8 cellular contexts compared by ENCODE assay signal in genomic region chr1:230979389-230979716, GRCh38. TPM values are rescaled to one million over a fixed set of nuclear protein-coding genes. Genes with fewer than 3 reads are reported as not detected.
DNase-seq lines count a peak whose midpoint lies in the region; ATAC-seq and TF ChIP-seq lines count a peak whose summit lies in the region.

No MANE protein-coding gene starts in this region.

- intact Hi-C loops in natural killer cell (cut with micrococcal nuclease) (loop anchor here (1.0 to 5.0 kb wide), 5 partner anchors 59 to 548 kb away; partner anchors contain the start of genes COG2, EXOC8, SPRTN and TSNAX), breast epithelium (cut with DNase I; ENCODE audit: low total_unique reads) (no loop called here), vagina (cut with DNase I) (no loop called here)

- peak overlapping the region; percentile 94 for H3K4me3 Mint-ChIP-seq in natural killer cell
- H3K4me3 Mint-ChIP-seq in natural killer cell treated with Interleukin-12 subunit alpha and Interleukin-12 subunit beta and Interleukin-15 and Interleukin-18, amount 100 ng/mL, for 72 hours: no peak overlapping the region

- peak overlapping the region in 1 of 2 experiments; percentile 84 for H3K4ac ChIP-seq in mesenchymal stem cell (ENCODE audit: low read depth in 1 of 2, low read length in 2 of 2)

- TF ChIP-seq POLR2A in breast epithelium (IDR thresholded peaks at IDR 0.05) (no peak), vagina (IDR thresholded peaks at IDR 0.05) (no peak)

- peak overlapping the region in 1 of 2 experiments; percentile 73 for H3K14ac ChIP-seq in mesenchymal stem cell (ENCODE audit: low read length in 2 of 2)

- TF ChIP-seq CTCF in natural killer cell (IDR thresholded peaks at IDR 0.05) (no peak), breast epithelium (IDR thresholded peaks at IDR 0.05) (no peak), vagina (IDR thresholded peaks at IDR 0.05) (no peak)

- H3K18ac ChIP-seq in mesenchymal stem cell (ENCODE audit: low read depth in 1 of 2, low read length in 2 of 2): no peak overlapping the region

- H4K8ac ChIP-seq in mesenchymal stem cell (ENCODE audit: low read length): no peak overlapping the region

- peaks cover 31 to 49% of the 10 kb centered on the region in 2 donors for H3K4me1 Mint-ChIP-seq in natural killer cell
- peaks cover 27 to 31% of the 10 kb centered on the region in 2 donors for H3K4me1 Mint-ChIP-seq in natural killer cell treated with Interleukin-12 subunit alpha and Interleukin-12 subunit beta and Interleukin-15 and Interleukin-18, amount 100 ng/mL, for 72 hours (ENCODE audit: low read depth in 2 of 2)

- H3K36me3 Mint-ChIP-seq in natural killer cell: no peaks in the 10 kb centered on the region
- H3K36me3 Mint-ChIP-seq in natural killer cell treated with Interleukin-12 subunit alpha and Interleukin-12 subunit beta and Interleukin-15 and Interleukin-18, amount 100 ng/mL, for 72 hours: peaks cover 15% of the 10 kb centered on the region

- no peaks in the 10 kb centered on the region for H3K9me3 ChIP-seq in breast epithelium
- no peaks in the 10 kb centered on the region for H3K9me3 ChIP-seq in mesenchymal stem cell (ENCODE audit: control insufficient read depth, low read length)
- H3K9me3 ChIP-seq in vagina: no peaks in the 10 kb centered on the region

- peak overlapping the region in 1 of 2 experiments; percentile 55 for H2BK12ac ChIP-seq in mesenchymal stem cell (ENCODE audit: low read length in 2 of 2)

- no peak overlapping the region for H3K27ac Mint-ChIP-seq in natural killer cell
- H3K27ac Mint-ChIP-seq in natural killer cell treated with Interleukin-12 subunit alpha and Interleukin-12 subunit beta and Interleukin-15 and Interleukin-18, amount 100 ng/mL, for 72 hours: no peak overlapping the region

- H3K27me3 Mint-ChIP-seq in natural killer cell (ENCODE audit: low read depth in 2 of 2): no peaks in the 10 kb centered on the region
- H3K27me3 Mint-ChIP-seq in natural killer cell treated with Interleukin-12 subunit alpha and Interleukin-12 subunit beta and Interleukin-15 and Interleukin-18, amount 100 ng/mL, for 72 hours: no peaks in the 10 kb centered on the region

- H3K9ac ChIP-seq in mesenchymal stem cell (ENCODE audit: low read length): peak overlapping the region; percentile 89

- peak overlapping the region in 1 of 2 experiments; percentile 28 for H3K23ac ChIP-seq in mesenchymal stem cell (ENCODE audit: low read length in 2 of 2)

- H3K4me3 ChIP-seq in breast epithelium (peak overlapping the region; percentile 80 to 98 (median 87)), mesenchymal stem cell (ENCODE audit: insufficient read depth in 1 of 2, low read depth in 1 of 2, low read length in 2 of 2) (peak overlapping the region; percentile 75 to 99), vagina (peak overlapping the region; percentile 79 to 86)

- no peak overlapping the region for H2AK5ac ChIP-seq in mesenchymal stem cell (ENCODE audit: low read length, severe bottlenecking)

- peaks cover 0 to 6% of the 10 kb centered on the region in 2 donors for H3K4me1 ChIP-seq in breast epithelium
- H3K4me1 ChIP-seq in mesenchymal stem cell (ENCODE audit: control insufficient read depth, insufficient read depth, low read depth, low read length): peaks cover 4% of the 10 kb centered on the region
- peaks cover 27% of the 10 kb centered on the region for H3K4me1 ChIP-seq in vagina

- H3K4me2 ChIP-seq in mesenchymal stem cell (ENCODE audit: low read length, poor library complexity, severe bottlenecking): peak overlapping the region; percentile 19

- H3K27ac ChIP-seq in breast epithelium: peak overlapping the region; percentile 27 to 73
- H3K27ac ChIP-seq in mesenchymal stem cell (ENCODE audit: low read length, poor library complexity, severe bottlenecking): no peak overlapping the region
- peak overlapping the region; percentile 66 for H3K27ac ChIP-seq in vagina

- H3K27me3 ChIP-seq in breast epithelium (no peaks in the 10 kb centered on the region), mesenchymal stem cell (ENCODE audit: control insufficient read depth in 1 of 2, insufficient read depth in 1 of 2, low read length in 2 of 2) (no peaks in the 10 kb centered on the region), vagina (no peaks in the 10 kb centered on the region)

- H2BK120ac ChIP-seq in mesenchymal stem cell (ENCODE audit: low read depth, low read length): peak overlapping the region; percentile 19

- no peaks in the 10 kb centered on the region for H3K9me3 Mint-ChIP-seq in natural killer cell
- H3K9me3 Mint-ChIP-seq in natural killer cell treated with Interleukin-12 subunit alpha and Interleukin-12 subunit beta and Interleukin-15 and Interleukin-18, amount 100 ng/mL, for 72 hours: no peaks in the 10 kb centered on the region

- DNase-seq in natural killer cell: no peak
- DNase-seq in natural killer cell treated with Interleukin-12 subunit alpha and Interleukin-12 subunit beta and Interleukin-15 and Interleukin-18, amount 100 ng/mL, for 72 hours (ENCODE audit: low spot score): no peak
- DNase-seq in breast epithelium (ENCODE audit: low spot score in 2 of 2): no peak
- DNase-seq in mesenchymal stem cell: no peak
- no peak for DNase-seq in vagina (ENCODE audit: extremely low spot score in 2 of 2)
- no peak for DNase-seq in CD1c-positive myeloid dendritic cell (ENCODE audit: extremely low spot score)
- no peak for DNase-seq in NCI-H526 (lab: John Stamatoyannopoulos, UW)
- DNase-seq in activated effector memory CD4-positive, alpha-beta T cell treated with Interleukin-2 at 50 U/mL for 16 hours: no peak

- ATAC-seq in natural killer cell: no peak
- no peak for ATAC-seq in natural killer cell treated with Interleukin-12 subunit alpha and Interleukin-12 subunit beta and Interleukin-15 and Interleukin-18, amount 100 ng/mL, for 72 hours

- no peak overlapping the region for H2BK5ac ChIP-seq in mesenchymal stem cell (ENCODE audit: low read depth, low read length, poor library complexity, severe bottlenecking)

- H2AFZ ChIP-seq in mesenchymal stem cell (ENCODE audit: low read depth, low read length): peak overlapping the region; percentile 57

- H4K91ac ChIP-seq in mesenchymal stem cell (ENCODE audit: low read length): no peak overlapping the region

- no peaks in the 10 kb centered on the region for H3K36me3 ChIP-seq in breast epithelium
- H3K36me3 ChIP-seq in mesenchymal stem cell (ENCODE audit: control insufficient read depth in 1 of 2, insufficient read depth in 2 of 2, low read depth in 1 of 2, low read length in 2 of 2): peaks cover 0 to 24% of the 10 kb centered on the region in 2 experiments
- peaks cover 0 to 8% of the 10 kb centered on the region in 2 donors for H3K36me3 ChIP-seq in vagina

- peaks cover 30% of the 10 kb centered on the region for H3K79me1 ChIP-seq in mesenchymal stem cell (replicated peaks; ENCODE audit: low read length, poor library complexity, severe bottlenecking)

- 22% methylated on average over 7 of the region's 12 CpGs for WGBS in mesenchymal stem cell

- peak overlapping the region; percentile 68 for H2BK15ac ChIP-seq in mesenchymal stem cell (ENCODE audit: low read depth, poor library complexity, severe bottlenecking)

RNA-seq across cellular contexts. Expression of gene ARV1, which starts 0.5 kb away (rescaled TPM):
- total RNA-seq in natural killer cell: 1 to 10 TPM; 7.2 to 7.6 (median 7.3) TPM
- total RNA-seq in natural killer cell treated with Interleukin-12 subunit alpha and Interleukin-12 subunit beta and Interleukin-15 and Interleukin-18, amount 100 ng/mL, for 72 hours: 10 to 100 TPM; 12.2 to 15.6 TPM
- 10 to 100 TPM; 20.8 to 23.0 (median 21.0) TPM for total RNA-seq in breast epithelium
- 20.5 TPM for polyA plus RNA-seq in mesenchymal stem cell (2013, experiment 1 of 2)
- 21.3 TPM for polyA plus RNA-seq in mesenchymal stem cell (2013, experiment 2 of 2)
- total RNA-seq in vagina: 18.7 TPM

RNA-seq across cellular contexts. Expression of gene TTC13, which starts 0.7 kb away (rescaled TPM):
- 10 to 100 TPM; 72.4 to 90.1 (median 80.4) TPM for total RNA-seq in natural killer cell
- total RNA-seq in natural killer cell treated with Interleukin-12 subunit alpha and Interleukin-12 subunit beta and Interleukin-15 and Interleukin-18, amount 100 ng/mL, for 72 hours: 10 to 100 TPM; 29.9 to 41.6 TPM
- total RNA-seq in breast epithelium: 10 to 100 TPM; 20.5 to 26.6 (median 22.0) TPM
- polyA plus RNA-seq in mesenchymal stem cell (2013, experiment 1 of 2): 7.8 TPM
- 8.1 TPM for polyA plus RNA-seq in mesenchymal stem cell (2013, experiment 2 of 2)
- total RNA-seq in vagina: 37.1 TPM
